Comparison of ENCODE assay signal across 21 cellular contexts in genomic region chr6:10014561-10014960, GRCh38.
DNase-seq lines count a peak whose midpoint lies in the region; ATAC-seq and TF ChIP-seq lines count a peak whose summit lies in the region.
"Had no signal": no experiment of that assay in that cellular context is flagged by ENCODE, and none has a peak within 500 bp of the region (broad histone marks: within the 10 kb centered on the region; RNA-seq: fewer than 3 reads in every experiment).

No MANE protein-coding gene starts in this region.

- intact Hi-C loops in IMR-90 (cut with micrococcal nuclease) (no loop called here), CD14-positive monocyte (cut with micrococcal nuclease) (no loop called here)

- H3K23ac ChIP-seq in IMR-90 (ENCODE audit: low read depth, low read length): no peak overlapping the region

- no peak overlapping the region for H4K5ac ChIP-seq in IMR-90 (ENCODE audit: low read depth, low read length)

- peak overlapping the region; percentile 50; the same call in 1 of the 2 replicates for H3K4me2 ChIP-seq in IMR-90 (ENCODE audit: low read depth, low read length)
- no peak overlapping the region for H3K4me2 ChIP-seq in neural progenitor cell

- H3K36me3 ChIP-seq in IMR-90 (ENCODE audit: control insufficient read depth, insufficient read depth, low read length): no peaks in the 10 kb centered on the region
- H3K36me3 ChIP-seq in neural progenitor cell: no peaks in the 10 kb centered on the region
- H3K36me3 ChIP-seq: right lobe of liver had no signal

- no peak overlapping the region for H3K9ac ChIP-seq in IMR-90 (ENCODE audit: low read depth, low read length)
- no peak overlapping the region for H3K9ac ChIP-seq in neural progenitor cell

- no peaks in the 10 kb centered on the region for H3K27me3 ChIP-seq in IMR-90 (ENCODE audit: control insufficient read depth, insufficient read depth, low read length)
- no peaks in the 10 kb centered on the region for H3K27me3 ChIP-seq in neural progenitor cell
- H3K27me3 ChIP-seq: right lobe of liver had no signal

- TF ChIP-seq RAD21 in IMR-90 (IDR thresholded peaks at IDR 0.05; ENCODE audit: low read length): no peak

- H3K27me3 Mint-ChIP-seq in neural progenitor cell (ENCODE audit: insufficient read depth, low read depth) (no peaks in the 10 kb centered on the region), CD14-positive monocyte (ENCODE audit: low read depth in 3 of 3) (peaks cover 0 to 2% (median 0%) of the 10 kb centered on the region in 3 donors)
- no peaks in the 10 kb centered on the region for H3K27me3 Mint-ChIP-seq in natural killer cell treated with Interleukin-12 subunit alpha and Interleukin-12 subunit beta and Interleukin-15 and Interleukin-18, amount 100 ng/mL, for 72 hours
- H3K27me3 Mint-ChIP-seq: activated CD4-positive, alpha-beta T cell treated with anti-CD3 and anti-CD28 coated beads for 36 hours; B cell had no signal

- no peak overlapping the region for H2BK5ac ChIP-seq in IMR-90 (ENCODE audit: low read depth, low read length, poor library complexity, severe bottlenecking)

- no peak overlapping the region for H2BK20ac ChIP-seq in IMR-90 (ENCODE audit: low read depth, low read length)

- H2AK5ac ChIP-seq in IMR-90 (ENCODE audit: low read depth, low read length): no peak overlapping the region

- POLR2A ChIA-PET in IMR-90 (lab: Charles Lee; ENCODE audit: unreplicated experiment): no interaction called here

- H4K20me1 ChIP-seq in IMR-90 (ENCODE audit: insufficient read depth, low read length) (no peaks in the 10 kb centered on the region), neural progenitor cell (ENCODE audit: low read depth) (no peaks in the 10 kb centered on the region)

- peak overlapping the region; percentile 12 for H2AK9ac ChIP-seq in IMR-90 (replicated peaks; ENCODE audit: low read depth, low read length, poor library complexity)

- H3K27ac Mint-ChIP-seq in neural progenitor cell (no peak overlapping the region), CD14-positive monocyte (no peak overlapping the region)
- no peak overlapping the region for H3K27ac Mint-ChIP-seq in natural killer cell treated with Interleukin-12 subunit alpha and Interleukin-12 subunit beta and Interleukin-15 and Interleukin-18, amount 100 ng/mL, for 72 hours
- H3K27ac Mint-ChIP-seq: activated CD4-positive, alpha-beta T cell treated with anti-CD3 and anti-CD28 coated beads for 36 hours; B cell had no signal

- H3K4me1 Mint-ChIP-seq in neural progenitor cell (peaks cover 3% of the 10 kb centered on the region), CD14-positive monocyte (no peaks in the 10 kb centered on the region)
- no peaks in the 10 kb centered on the region for H3K4me1 Mint-ChIP-seq in natural killer cell treated with Interleukin-12 subunit alpha and Interleukin-12 subunit beta and Interleukin-15 and Interleukin-18, amount 100 ng/mL, for 72 hours (ENCODE audit: low read depth in 2 of 2)
- H3K4me1 Mint-ChIP-seq: activated CD4-positive, alpha-beta T cell treated with anti-CD3 and anti-CD28 coated beads for 36 hours; B cell had no signal

- TF ChIP-seq POLR2A in IMR-90 (IDR thresholded peaks at IDR 0.05; ENCODE audit: low read depth, low read length): no peak

- H2BK15ac ChIP-seq in IMR-90 (ENCODE audit: low read depth, low read length): no peak overlapping the region

- 0 out of 2 replicates have a peak overlapping the region, but pooled peaks have one; percentile 15 for H2BK120ac ChIP-seq in IMR-90 (ENCODE audit: low read depth, low read length)

- no CpG with 5 or more reads among the region's 5 CpGs for WGBS in IMR-90 (ENCODE audit: extremely low coverage in 2 of 2, insufficient read length in 1 of 2), 2 experiments

- H3K56ac ChIP-seq in IMR-90 (ENCODE audit: extremely low read depth, insufficient read depth, low read length): no peak overlapping the region

- H3K4ac ChIP-seq in IMR-90 (ENCODE audit: low read depth, low read length): no peak overlapping the region

- no TSS peak for BruUV-seq in IMR-90 (replicated peaks; lab: Mats Ljungman, UMichigan)

- peaks cover 9% of the 10 kb centered on the region for H3K9me3 Mint-ChIP-seq in neural progenitor cell
- H3K9me3 Mint-ChIP-seq in natural killer cell treated with Interleukin-12 subunit alpha and Interleukin-12 subunit beta and Interleukin-15 and Interleukin-18, amount 100 ng/mL, for 72 hours: peaks cover 13% of the 10 kb centered on the region
- H3K9me3 Mint-ChIP-seq in CD14-positive monocyte: peaks cover 0 to 3% (median 0%) of the 10 kb centered on the region in 7 donors

- H3K36me3 Mint-ChIP-seq in neural progenitor cell (no peaks in the 10 kb centered on the region), CD14-positive monocyte (no peaks in the 10 kb centered on the region)
- H3K36me3 Mint-ChIP-seq in natural killer cell treated with Interleukin-12 subunit alpha and Interleukin-12 subunit beta and Interleukin-15 and Interleukin-18, amount 100 ng/mL, for 72 hours: no peaks in the 10 kb centered on the region

- CTCF ChIA-PET in IMR-90 (lab: Yijun Ruan, JAX): no interaction called here

- peak; percentile 56 for DNase-seq in Ammon's horn (ENCODE audit: low spot score)
- peak; percentile 21 for DNase-seq in IMR-90
- peak; percentile 24 for DNase-seq in astrocyte of the cerebellum (ENCODE audit: low read depth)
- DNase-seq in neural progenitor cell (ENCODE audit: low spot score): peak; percentile 15
- no peak for DNase-seq in omental fat pad (ENCODE audit: low spot score)
- no peak for DNase-seq in coronary artery (ENCODE audit: low spot score)
- no peak for DNase-seq in natural killer cell treated with Interleukin-12 subunit alpha and Interleukin-12 subunit beta and Interleukin-15 and Interleukin-18, amount 100 ng/mL, for 72 hours (ENCODE audit: low spot score)
- no peak for DNase-seq in CD14-positive monocyte (ENCODE audit: low spot score)
- DNase-seq: activated CD4-positive, alpha-beta T cell treated with anti-CD3 and anti-CD28 coated beads for 36 hours; activated gamma-delta T cell; aorta; cortex of kidney; KG1; mesendoderm; NCI-H446 treated with DMSO at 0.1 percent for 48 hours; right lobe of liver; T1000 had no signal

- H3K79me1 ChIP-seq in IMR-90 (ENCODE audit: low read depth in 1 of 2, low read length in 2 of 2): no peaks in the 10 kb centered on the region

- H2AFZ ChIP-seq in IMR-90 (replicated peaks; ENCODE audit: low read length, poor library complexity) (no peak overlapping the region), neural progenitor cell (replicated peaks) (no peak overlapping the region)

- H3K27ac ChIP-seq in IMR-90 (ENCODE audit: insufficient read depth, low read length) (no peak overlapping the region), neural progenitor cell (no peak overlapping the region), coronary artery (no peak overlapping the region)
- H3K27ac ChIP-seq: epithelial cell of prostate, HL-60, right lobe of liver, SK-N-MC had no signal

- no peak overlapping the region for H3K4me3 ChIP-seq in IMR-90 (ENCODE audit: insufficient read depth, low read depth, low read length)
- no peak overlapping the region for H3K4me3 ChIP-seq in astrocyte of the cerebellum (ENCODE audit: low read depth, low read length)
- H3K4me3 ChIP-seq in neural progenitor cell: no peak overlapping the region
- H3K4me3 ChIP-seq in coronary artery: no peak overlapping the region
- H3K4me3 ChIP-seq: right lobe of liver, SK-N-MC had no signal

- H3K9me3 ChIP-seq in IMR-90 (ENCODE audit: control insufficient read depth, insufficient read depth, low read length) (peaks cover 5% of the 10 kb centered on the region), neural progenitor cell (ENCODE audit: low read depth) (no peaks in the 10 kb centered on the region)
- H3K9me3 ChIP-seq: right lobe of liver had no signal

- TF ChIP-seq CTCF in IMR-90 (conservative IDR thresholded peaks at IDR 0.05; ENCODE audit: low read depth, low read length): no peak
- no peak for TF ChIP-seq CTCF in astrocyte of the cerebellum (IDR thresholded peaks at IDR 0.05; ENCODE audit: low read depth, low read length, missing control alignments)
- no peak for TF ChIP-seq CTCF in neural progenitor cell (IDR thresholded peaks at IDR 0.05)
- no peak for TF ChIP-seq CTCF in omental fat pad (IDR thresholded peaks at IDR 0.05)
- TF ChIP-seq CTCF in coronary artery (IDR thresholded peaks at IDR 0.05): no peak
- TF ChIP-seq CTCF in CD14-positive monocyte (IDR thresholded peaks at IDR 0.05): no peak

- no peaks in the 10 kb centered on the region for H3K9me1 ChIP-seq in IMR-90 (ENCODE audit: insufficient read depth, low read length)

- H3K18ac ChIP-seq in IMR-90 (ENCODE audit: low read depth, low read length): no peak overlapping the region

- H3K79me2 ChIP-seq in neural progenitor cell (ENCODE audit: low read depth): no peaks in the 10 kb centered on the region

- H3F3A ChIP-seq in neural progenitor cell (ENCODE audit: low read depth): no peaks in the 10 kb centered on the region

- dilution Hi-C loops in IMR-90 (cut with HindIII; ENCODE audit: low sequenced_read_pairs, unreplicated experiment): no loop called here

- no peak overlapping the region for H4K91ac ChIP-seq in IMR-90 (ENCODE audit: insufficient read depth, low read depth, low read length)

- H3K14ac ChIP-seq in IMR-90 (replicated peaks; ENCODE audit: low read depth, low read length): no peak overlapping the region

- H3K4me1 ChIP-seq in IMR-90 (ENCODE audit: control insufficient read depth, insufficient read depth, low read length) (no peaks in the 10 kb centered on the region), neural progenitor cell (no peaks in the 10 kb centered on the region)
- H3K4me1 ChIP-seq: right lobe of liver had no signal

- H3K4me3 Mint-ChIP-seq in neural progenitor cell (no peak overlapping the region), CD14-positive monocyte (no peak overlapping the region)
- no peak overlapping the region for H3K4me3 Mint-ChIP-seq in natural killer cell treated with Interleukin-12 subunit alpha and Interleukin-12 subunit beta and Interleukin-15 and Interleukin-18, amount 100 ng/mL, for 72 hours
- H3K4me3 Mint-ChIP-seq: activated CD4-positive, alpha-beta T cell treated with anti-CD3 and anti-CD28 coated beads for 36 hours; B cell had no signal

- H4K8ac ChIP-seq in IMR-90 (ENCODE audit: low read depth in 2 of 2, low read length in 2 of 2): no peak overlapping the region

- in situ Hi-C loops in IMR-90 (cut with MboI; ENCODE audit: low sequenced_read_pairs) (no loop called here), astrocyte of the cerebellum (cut with HindIII; ENCODE audit: low sequenced_read_pairs) (no loop called here)

- ATAC-seq in IMR-90 (ENCODE audit: low read depth) (0 out of 2 replicates have a peak, but pooled peaks have one; percentile 27), omental fat pad (ENCODE audit: low FRiP score) (no peak)
- no peak for ATAC-seq in natural killer cell treated with Interleukin-12 subunit alpha and Interleukin-12 subunit beta and Interleukin-15 and Interleukin-18, amount 100 ng/mL, for 72 hours
- ATAC-seq: activated CD4-positive, alpha-beta T cell treated with anti-CD3 and anti-CD28 coated beads for 36 hours; right lobe of liver had no signal

TF ChIP-seq in IMR-90, 13 proteins besides CTCF, POLR2A, EP300 and RAD21:
- TF ChIP-seq MAZ (IDR thresholded peaks at IDR 0.05; ENCODE audit: borderline replicate concordance, low read depth, low read length): no peak
- no peak for TF ChIP-seq MAFK (IDR thresholded peaks at IDR 0.05; ENCODE audit: low read depth, low read length)

Comparison
In these comparisons a context has a peak if more than half of its experiments do, and no peak if none do; other contexts are left out.
1. DNase-seq: peak in Ammon's horn (single experiment), IMR-90 (single experiment), astrocyte of the cerebellum (single experiment) and neural progenitor cell (single experiment); none in omental fat pad (single experiment), coronary artery (single experiment), natural killer cell treated with Interleukin-12 subunit alpha and Interleukin-12 subunit beta and Interleukin-15 and Interleukin-18, amount 100 ng/mL, for 72 hours (single experiment) and CD14-positive monocyte (single experiment).